ENCODE assay signal across 9 cellular contexts in the genomic region with DNA sequence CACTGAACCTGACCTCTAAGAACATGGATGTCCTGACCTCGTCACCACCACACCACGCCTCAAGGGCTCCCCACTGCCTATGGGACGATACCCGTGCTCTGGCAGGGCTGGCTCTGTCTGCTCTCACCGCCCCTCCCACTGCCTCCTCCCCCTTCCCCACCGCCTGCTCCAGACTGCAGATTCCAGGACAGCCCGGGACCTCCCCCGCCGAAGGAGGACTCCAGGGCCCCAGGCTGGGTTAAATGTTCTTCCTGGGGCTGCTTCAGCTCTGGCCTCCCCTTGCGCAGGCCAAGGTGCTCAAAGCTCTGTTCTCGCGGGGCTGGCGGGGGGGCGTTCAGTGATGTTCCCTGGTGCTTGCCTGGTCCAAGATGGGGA. TPM values are rescaled to one million over a fixed set of nuclear protein-coding genes. Genes with fewer than 3 reads are reported as not detected.
DNase-seq lines count a peak whose midpoint lies in the region; ATAC-seq, FAIRE-seq and TF ChIP-seq lines count a peak whose summit lies in the region.
"Had no signal": no experiment of that assay in that cellular context is flagged by ENCODE, and none has a peak within 500 bp of the region (broad histone marks: within the 10 kb centered on the region; RNA-seq: fewer than 3 reads in every experiment).

No MANE protein-coding gene starts in this region.

- peaks cover 72% of the 10 kb centered on the region for H3K27me3 Mint-ChIP-seq in brain

- no peaks in the 10 kb centered on the region for H3K27me3 ChIP-seq in Karpas-422 (ENCODE audit: low read length)
- peaks cover 35% of the 10 kb centered on the region for H3K27me3 ChIP-seq in upper lobe of right lung

- peaks cover 0 to 3% (median 0%) of the 10 kb centered on the region in 5 experiments for H3K9me3 Mint-ChIP-seq in brain

- H3K9me2 ChIP-seq in Karpas-422 (replicated peaks; ENCODE audit: insufficient read depth, low read length) = no peaks in the 10 kb centered on the region

- H3K27ac ChIP-seq in Karpas-422 (ENCODE audit: low read length) = no peak overlapping the region
- H3K27ac ChIP-seq in upper lobe of right lung = no peak overlapping the region

- no peak for FAIRE-seq in frontal cortex (lab: Jason Lieb, UNC)
- FAIRE-seq: A204.1 had no signal

- no peaks in the 10 kb centered on the region for H4K20me1 ChIP-seq in Karpas-422 (ENCODE audit: insufficient read depth, low read depth, low read length)

- no peak for TF ChIP-seq CTCF in brain (conservative IDR thresholded peaks at IDR 0.05)
- TF ChIP-seq CTCF in upper lobe of right lung (IDR thresholded peaks at IDR 0.05) = no peak

- DNase-seq in DMS 273 (lab: John Stamatoyannopoulos, UW; ENCODE audit: unreplicated experiment) = peak; percentile 81
- no peak for DNase-seq in DMS 273 treated with DMSO at 0.1 percent for 48 hours (lab: John Stamatoyannopoulos, UW)
- DNase-seq in Karpas-422 = no peak
- peak; percentile 89 for DNase-seq in left kidney (ENCODE audit: low read depth, low spot score)
- no peak for DNase-seq in upper lobe of right lung
- DNase-seq in COLO668 (lab: John Stamatoyannopoulos, UW; ENCODE audit: unreplicated experiment) = no peak
- DNase-seq in frontal cortex (ENCODE audit: low spot score in 2 of 2) = no peak

- intact Hi-C loops in upper lobe of right lung (cut with DNase I) = loop anchor here (5.0 kb wide), 1 partner anchor 120 kb away; no protein-coding TSS in a partner anchor

- H3K36me3 ChIP-seq in Karpas-422 (ENCODE audit: insufficient read depth, low read length) (no peaks in the 10 kb centered on the region), upper lobe of right lung (no peaks in the 10 kb centered on the region)

- H3K4me3 ChIP-seq in Karpas-422 (ENCODE audit: low read length) (peak overlapping the region; percentile 51; the same call in 1 of the 2 replicates), upper lobe of right lung (peak overlapping the region; percentile 41)

- peak; percentile 0 for ATAC-seq in upper lobe of right lung

- peak overlapping the region; percentile 72 to 84 (median 80) for H3K4me3 Mint-ChIP-seq in brain

- H3K9ac ChIP-seq in Karpas-422 (ENCODE audit: low read length) = peak overlapping the region; percentile 52

- H3K79me2 ChIP-seq in Karpas-422 (ENCODE audit: low read length) = no peaks in the 10 kb centered on the region

- H3K4me1 ChIP-seq in Karpas-422 (ENCODE audit: low read length) (peaks cover 7% of the 10 kb centered on the region), upper lobe of right lung (peaks cover 41% of the 10 kb centered on the region)

- H3K9me3 ChIP-seq in Karpas-422 (ENCODE audit: low read length) (no peaks in the 10 kb centered on the region), upper lobe of right lung (no peaks in the 10 kb centered on the region)

- no peaks in the 10 kb centered on the region for H3K36me3 Mint-ChIP-seq in brain

- peak overlapping the region; percentile 69; the same call in 1 of the 2 replicates for H2AFZ ChIP-seq in Karpas-422 (ENCODE audit: low read length)

- H3K4me1 Mint-ChIP-seq in brain = peaks cover 25% of the 10 kb centered on the region

- H3K4me2 ChIP-seq in Karpas-422 (ENCODE audit: low read depth, low read length, poor library complexity, severe bottlenecking) = peak overlapping the region; percentile 58

- peak overlapping the region; percentile 45 to 88 (median 55) for H3K27ac Mint-ChIP-seq in brain

RNA-seq across cellular contexts. Expression of a gene that starts 3.1 kb away (rescaled TPM):
- 3.0 TPM in 1 of 2 replicates, not detected in the other for total RNA-seq in Karpas-422 (2014; rRNA removed; shearing (Covaris generic); ENCODE audit: low replicate concordance)
- polyA plus RNA-seq in brain (ENCODE audit: insufficient read depth, low read depth, low replicate concordance) = 4.3 TPM
- total RNA-seq in upper lobe of right lung (not detected), frontal cortex (not detected)

RNA-seq across cellular contexts. Expression of a gene that starts 4.0 kb away (rescaled TPM):
- not detected in 2 replicates for total RNA-seq in Karpas-422 (2014; rRNA removed; shearing (Covaris generic); ENCODE audit: low replicate concordance)
- 112 TPM for polyA plus RNA-seq in brain (ENCODE audit: insufficient read depth, low read depth, low replicate concordance)
- total RNA-seq in upper lobe of right lung (363 TPM), frontal cortex (13.5 TPM)

RNA-seq across cellular contexts. Expression of a gene that starts 13.1 kb away (rescaled TPM):
- 12.6 and 20.5 TPM in 2 replicates for total RNA-seq in Karpas-422 (2014; rRNA removed; shearing (Covaris generic); ENCODE audit: low replicate concordance)
- polyA plus RNA-seq in brain (ENCODE audit: insufficient read depth, low read depth, low replicate concordance) = 32.5 TPM
- total RNA-seq in upper lobe of right lung (38.2 TPM), frontal cortex (5.7 TPM)

RNA-seq across cellular contexts. Expression of a gene that starts 24.9 kb away (rescaled TPM):
- total RNA-seq in Karpas-422 (2014; rRNA removed; shearing (Covaris generic); ENCODE audit: low replicate concordance) = 23.2 and 52.2 TPM in 2 replicates
- polyA plus RNA-seq in brain (ENCODE audit: insufficient read depth, low read depth, low replicate concordance) = 66.3 TPM
- total RNA-seq in upper lobe of right lung = 26.4 TPM
- 33.4 TPM for total RNA-seq in frontal cortex

RNA-seq across cellular contexts. Expression of a gene that starts 25.1 kb away (rescaled TPM):
- total RNA-seq in Karpas-422 (2014; rRNA removed; shearing (Covaris generic); ENCODE audit: low replicate concordance) = 33.3 and 64.5 TPM in 2 replicates
- 72.7 TPM for polyA plus RNA-seq in brain (ENCODE audit: insufficient read depth, low read depth, low replicate concordance)
- total RNA-seq in upper lobe of right lung (119 TPM), frontal cortex (39.5 TPM)

Comparison
In these comparisons a context has a peak if more than half of its experiments do, and no peak if none do; other contexts are left out.
1. DNase-seq: peak in DMS 273 (single experiment) and left kidney (single experiment); none in DMS 273 treated with DMSO at 0.1 percent for 48 hours (single experiment), Karpas-422 (single experiment), upper lobe of right lung (single experiment), COLO668 (single experiment) and frontal cortex (0 of 2).
2. RNA of a gene that starts 4.0 kb away (total RNA-seq): 363 TPM in upper lobe of right lung (single experiment); 13.5 TPM in frontal cortex (single experiment) and not detected in Karpas-422; every median in the first group is over 10 times any median in the second.